8 cellular contexts compared by ENCODE assay signal in the genomic region with DNA sequence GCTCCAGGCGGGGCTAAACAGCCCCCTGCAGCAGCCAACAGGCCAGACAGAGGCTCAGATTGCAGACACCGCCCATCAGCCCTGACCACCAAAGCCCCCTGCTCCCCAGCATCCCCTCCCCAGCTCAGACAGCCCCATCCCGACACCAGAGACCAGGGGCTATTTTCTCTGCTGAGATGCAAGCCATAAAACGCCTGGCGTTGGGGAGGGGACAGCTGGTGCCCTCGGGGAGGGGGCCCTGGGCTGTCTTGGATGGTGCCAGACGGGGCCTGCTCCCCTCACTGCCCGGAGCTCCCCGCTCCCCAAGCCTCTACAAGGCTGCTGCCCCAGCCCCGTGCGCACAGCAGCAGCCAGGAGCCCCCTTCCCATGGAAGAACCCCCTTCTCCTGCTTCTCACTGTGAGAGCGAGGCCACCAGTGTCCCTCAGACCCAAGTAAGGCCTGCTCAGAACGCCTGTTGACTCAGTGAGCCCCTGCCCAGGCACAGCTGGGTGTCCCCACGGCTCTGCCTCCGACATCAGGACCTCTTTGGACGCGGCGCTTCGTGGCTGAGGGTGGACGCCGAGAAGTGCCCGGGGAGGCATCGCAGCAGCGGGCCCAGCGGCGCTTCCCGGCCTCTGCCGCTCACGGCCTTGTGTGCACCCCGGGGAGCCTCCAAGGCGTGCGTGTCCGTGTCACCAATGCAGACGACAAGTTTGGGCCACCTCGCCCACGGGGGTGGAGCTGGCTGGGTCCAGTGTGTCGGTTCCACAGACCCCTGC. TPM values are rescaled to one million over a fixed set of nuclear protein-coding genes. Genes with fewer than 3 reads are reported as not detected.
DNase-seq lines count a peak whose midpoint lies in the region; ATAC-seq and TF ChIP-seq lines count a peak whose summit lies in the region.

No MANE protein-coding gene starts in this region.

- peak overlapping the region; percentile 74 for H3K4me2 ChIP-seq in skeletal muscle satellite cell (ENCODE audit: low read length)

- DNase-seq in HL-60 (ENCODE audit: low read depth in 1 of 2, low spot score in 1 of 2) (no peak), dorsolateral prefrontal cortex (no peak), mesenteric fat pad (ENCODE audit: low spot score) (no peak), RKO (ENCODE audit: low spot score) (no peak), GM19240 (ENCODE audit: insufficient read length, low spot score) (no peak)

- H3K9ac ChIP-seq in skeletal muscle satellite cell (ENCODE audit: low read depth, low read length) = peak overlapping the region; percentile 50

- TF ChIP-seq CTCF in HL-60 (IDR thresholded peaks at IDR 0.05; ENCODE audit: insufficient read depth, low read length) (no peak), dorsolateral prefrontal cortex (IDR thresholded peaks at IDR 0.05 in 54 of 56, conservative IDR thresholded peaks at IDR 0.05 in 2 of 56; ENCODE audit: low read depth in 1 of 56, partially characterized antibody in 56 of 56) (no peak)

- H3K27ac ChIP-seq in HL-60 (replicated peaks) = peak overlapping the region; percentile 26; the same call in 1 of the 2 replicates
- H3K27ac ChIP-seq in dorsolateral prefrontal cortex = peak overlapping the region in 55 of 59 donors; percentile 7 to 100 (median 83)

- H3K27me3 ChIP-seq in HL-60 (ENCODE audit: insufficient read depth, poor library complexity, severe bottlenecking) (no peaks in the 10 kb centered on the region), dorsolateral prefrontal cortex (no peaks in the 10 kb centered on the region), skeletal muscle satellite cell (ENCODE audit: control insufficient read depth, insufficient read depth, low read length) (peaks cover 24% of the 10 kb centered on the region)

- H3K4me3 ChIP-seq in HL-60 (replicated peaks; ENCODE audit: insufficient read depth, low read length) = no peak overlapping the region; the same call in 1 of the 2 replicates
- H3K4me3 ChIP-seq in dorsolateral prefrontal cortex = peak overlapping the region in 19 of 59 donors; percentile 17 to 55 (median 38)
- peak overlapping the region; percentile 58 for H3K4me3 ChIP-seq in skeletal muscle satellite cell (ENCODE audit: low read length)

- peaks cover 26% of the 10 kb centered on the region for H3K4me1 ChIP-seq in skeletal muscle satellite cell (ENCODE audit: control insufficient read depth, insufficient read depth, low read length)

- no peaks in the 10 kb centered on the region for H3K9me3 ChIP-seq in skeletal muscle satellite cell (replicated peaks; ENCODE audit: low read length)

- no peaks in the 10 kb centered on the region for H3K36me3 ChIP-seq in skeletal muscle satellite cell (ENCODE audit: insufficient read depth, low read length)

- intact Hi-C loops in dorsolateral prefrontal cortex (cut with DNase I) = loop anchor here (2.0 to 5.0 kb wide), 2 partner anchors 46 to 154 kb away; partner anchors contain the start of gene ADAP1 (in 1 of the 2)

- ATAC-seq in GM21381 (IDR thresholded peaks at IDR 0.05; ENCODE audit: unreplicated experiment) (peak; percentile 11), GM19023 (IDR thresholded peaks at IDR 0.05; ENCODE audit: unreplicated experiment) (no peak)

RNA-seq across cellular contexts. Expression of gene GET4, which starts 32.0 kb away (rescaled TPM):
- total RNA-seq in dorsolateral prefrontal cortex (10 to 100 TPM; 25.4 to 54.1 (median 40.7) TPM), mesenteric fat pad (29.8 TPM)
- total RNA-seq in skeletal muscle satellite cell (2012; rRNA removed) = 16.7 and 17.5 TPM in 2 replicates

RNA-seq across cellular contexts. Expression of gene ADAP1, which starts 46.1 kb away (rescaled TPM):
- 100 to 1,000 TPM in 118 of 120 experiments, 10 to 100 TPM in 2; 97.0 to 199 (median 136) TPM for total RNA-seq in dorsolateral prefrontal cortex
- total RNA-seq in skeletal muscle satellite cell (2012; rRNA removed) = 1.0 and 1.7 TPM in 2 replicates
- total RNA-seq in mesenteric fat pad = 19.2 TPM
